In genomic region chr10:124248646-124249045, GRCh38 we compare ENCODE assay signal across 27 cellular contexts.
"Had no signal": no experiment of that assay in that cellular context is flagged by ENCODE, and none has a peak within 500 bp of the region (broad histone marks: within the 10 kb centered on the region; RNA-seq: fewer than 3 reads in every experiment).

No MANE protein-coding gene starts in this region.

- H3K9me3 Mint-ChIP-seq: activated CD4-positive, alpha-beta memory T cell treated with anti-CD3 and anti-CD28 coated beads for 36 hours; activated CD4-positive, alpha-beta T cell treated with anti-CD3 and anti-CD28 coated beads, Interleukin-2, amount 10 ng/mL, durations not matched to agents 7 days and 5 days; activated naive CD4-positive, alpha-beta T cell treated with anti-CD3 and anti-CD28 coated beads, Interleukin-2, amount 50 U/mL, for 24 hours; activated naive CD8-positive, alpha-beta T cell treated with anti-CD3 and anti-CD28 coated beads, Interleukin-2, amount 50 U/mL, for 24 hours; activated T-cell treated with anti-CD3 and anti-CD28 coated beads, Interleukin-2, amount 50 U/mL, for 72 hours; activated T-helper 2 cell treated with anti-CD3 and anti-CD28 coated beads, Interferon-gamma antibody, Interleukin-2, Interleukin-4, amounts not matched to agents 10 μg/mL and 5 μg/mL and 100 μg/mL, durations not matched to agents 14 hours and 24 hours and 36 hours; central memory CD8-positive, alpha-beta T cell had no signal

- H3K4me3 ChIP-seq: ascending aorta, body of pancreas, MG63 had no signal

- H3K27ac ChIP-seq: ascending aorta, body of pancreas, VCaP had no signal

- H3K36me3 ChIP-seq: ascending aorta, MG63 had no signal

- H3K36me3 Mint-ChIP-seq: activated CD4-positive, alpha-beta memory T cell treated with anti-CD3 and anti-CD28 coated beads for 36 hours; activated naive CD4-positive, alpha-beta T cell treated with anti-CD3 and anti-CD28 coated beads, Interleukin-2, amount 50 U/mL, for 24 hours had no signal

- H3K9me3 ChIP-seq: ascending aorta, body of pancreas, MG63 had no signal

- DNase-seq: activated CD4-positive, alpha-beta memory T cell treated with anti-CD3 and anti-CD28 coated beads for 36 hours; activated CD4-positive, alpha-beta T cell treated with anti-CD3 and anti-CD28 coated beads, Interleukin-2, amount 10 ng/mL, durations not matched to agents 7 days and 5 days; activated CD4-positive, CD25-positive, alpha-beta regulatory T cell; activated naive CD4-positive, alpha-beta T cell; activated naive CD8-positive, alpha-beta T cell treated with anti-CD3 and anti-CD28 coated beads, Interleukin-2, amount 50 U/mL, for 24 hours; activated T-cell treated with anti-CD3 and anti-CD28 coated beads for 4 hours; activated T-cell treated with anti-CD3 and anti-CD28 coated beads, Interleukin-2, amount 50 U/mL, for 72 hours; amniotic stem cell; body of pancreas; MG63; MV-4-11; NCI-H1092 treated with DMSO at 0.1 percent for 48 hours; NCI-H1417 treated with DMSO at 0.1 percent for 48 hours; NCI-H1694; NCI-H2029; NCI-H2107; NCI-H510A treated with DMSO at 0.1 percent for 48 hours; NCI-H69; NK-92 treated with Interleukin-12 subunit alpha and Interleukin-12 subunit beta, amount 100 ng/mL, for 24 hours; PC-3; SHP77 treated with DMSO at 0.1 percent for 48 hours; T-helper 2 cell had no signal

- ATAC-seq: activated naive CD8-positive, alpha-beta T cell treated with anti-CD3 and anti-CD28 coated beads, Interleukin-2, amount 50 U/mL, for 24 hours; activated T-cell treated with anti-CD3 and anti-CD28 coated beads, Interleukin-2, amount 50 U/mL, for 72 hours; PC-3 had no signal

- H3K27me3 ChIP-seq: ascending aorta, body of pancreas, MG63 had no signal

- H3K27ac Mint-ChIP-seq: activated CD4-positive, alpha-beta memory T cell treated with anti-CD3 and anti-CD28 coated beads for 36 hours; activated naive CD4-positive, alpha-beta T cell treated with anti-CD3 and anti-CD28 coated beads, Interleukin-2, amount 50 U/mL, for 24 hours; activated naive CD8-positive, alpha-beta T cell treated with anti-CD3 and anti-CD28 coated beads, Interleukin-2, amount 50 U/mL, for 24 hours; activated T-cell treated with anti-CD3 and anti-CD28 coated beads, Interleukin-2, amount 50 U/mL, for 72 hours; activated T-helper 2 cell treated with anti-CD3 and anti-CD28 coated beads, Interferon-gamma antibody, Interleukin-2, Interleukin-4, amounts not matched to agents 10 μg/mL and 5 μg/mL and 100 μg/mL, durations not matched to agents 14 hours and 24 hours and 36 hours had no signal
